In the genomic region with DNA sequence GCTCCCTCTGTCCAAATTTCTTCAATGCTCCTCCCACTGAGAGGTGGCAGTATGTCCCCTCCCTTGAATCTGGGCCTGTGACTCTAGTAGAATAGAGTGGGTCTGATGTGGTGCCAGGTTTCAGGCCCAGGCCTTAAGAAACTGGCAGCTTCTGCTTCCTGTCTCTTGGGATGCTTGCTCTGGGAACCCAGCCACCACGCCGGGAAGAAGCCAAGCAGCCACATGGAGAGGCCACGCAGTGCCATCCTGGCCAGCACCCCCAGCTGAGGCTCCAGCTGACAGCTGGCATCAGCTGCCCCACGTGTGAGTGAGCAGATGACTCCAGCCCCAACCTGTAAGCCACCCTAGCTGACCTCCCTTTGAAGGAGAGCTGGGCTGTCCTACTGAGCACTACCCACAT, we compare ENCODE assay signal across 1 cellular context.
TF ChIP-seq lines count a peak whose summit lies in the region.

No MANE protein-coding gene starts in this region.

TF ChIP-seq in SK-N-SH treated with all-trans-retinoic acid at 6 μM for 48 hours, 23 proteins besides CTCF, POLR2A, EP300 and RAD21 (continued from another document):
- TF ChIP-seq PPARA (CRISPR knock-in tag; IDR thresholded peaks at IDR 0.05; ENCODE audit: borderline replicate concordance) = no peak
TF ChIP-seq in SK-N-SH treated with all-trans-retinoic acid at 6 μM for 48 hours: peak in this region for 0.
